In genomic region chr4:3526456-3526855, GRCh38 we compare ENCODE assay signal across 17 cellular contexts.
"Had no signal": no experiment of that assay in that cellular context is flagged by ENCODE, and none has a peak within 500 bp of the region (broad histone marks: within the 10 kb centered on the region; RNA-seq: fewer than 3 reads in every experiment).

No MANE protein-coding gene starts in this region.

- H3K4me3 ChIP-seq: prostate gland, smooth muscle cell had no signal

- H3K36me3 Mint-ChIP-seq: activated naive CD8-positive, alpha-beta T cell treated with anti-CD3 and anti-CD28 coated beads for 36 hours had no signal

- H3K27ac ChIP-seq: epithelial cell of prostate, prostate gland had no signal

- ATAC-seq: activated CD8-positive, alpha-beta memory T cell treated with anti-CD3 and anti-CD28 coated beads, Interleukin-2, amount 10 ng/mL, durations not matched to agents 7 days and 5 days; effector memory CD8-positive, alpha-beta T cell; left colon; naive thymus-derived CD8-positive, alpha-beta T cell; right cardiac atrium; stimulated activated naive CD8-positive, alpha-beta T cell treated with anti-CD3 and anti-CD28 coated beads, Interleukin-15, amount 100 ng/mL, for 72 hours had no signal

- H3K27ac Mint-ChIP-seq: activated CD8-positive, alpha-beta memory T cell treated with anti-CD3 and anti-CD28 coated beads, Interleukin-2, amount 10 ng/mL, durations not matched to agents 7 days and 5 days; activated naive CD8-positive, alpha-beta T cell treated with anti-CD3 and anti-CD28 coated beads for 36 hours; memory B cell; T-helper 2 cell treated with Interferon-gamma antibody and Interleukin-4, amounts not matched to agents 5 μg/mL and 100 μg/mL, for 36 hours; type B pancreatic cell had no signal

- H3K4me2 ChIP-seq: smooth muscle cell had no signal

- H3K9me3 ChIP-seq: prostate gland had no signal

- H3K4me3 Mint-ChIP-seq: activated CD8-positive, alpha-beta memory T cell treated with anti-CD3 and anti-CD28 coated beads, Interleukin-2, amount 10 ng/mL, durations not matched to agents 7 days and 5 days; activated naive CD8-positive, alpha-beta T cell treated with anti-CD3 and anti-CD28 coated beads for 36 hours; effector memory CD8-positive, alpha-beta T cell; memory B cell; stimulated activated naive CD8-positive, alpha-beta T cell treated with anti-CD3 and anti-CD28 coated beads, Interleukin-15, amount 100 ng/mL, for 72 hours; T-helper 2 cell treated with Interferon-gamma antibody and Interleukin-4, amounts not matched to agents 5 μg/mL and 100 μg/mL, for 36 hours; type B pancreatic cell had no signal

- H3K9me3 Mint-ChIP-seq: activated naive CD8-positive, alpha-beta T cell treated with anti-CD3 and anti-CD28 coated beads for 36 hours; effector memory CD8-positive, alpha-beta T cell; memory B cell; naive thymus-derived CD8-positive, alpha-beta T cell; stimulated activated naive CD8-positive, alpha-beta T cell treated with anti-CD3 and anti-CD28 coated beads, Interleukin-15, amount 100 ng/mL, for 72 hours; T-helper 2 cell treated with Interferon-gamma antibody and Interleukin-4, amounts not matched to agents 5 μg/mL and 100 μg/mL, for 36 hours; type B pancreatic cell had no signal

- H3K27me3 Mint-ChIP-seq: activated CD8-positive, alpha-beta memory T cell treated with anti-CD3 and anti-CD28 coated beads, Interleukin-2, amount 10 ng/mL, durations not matched to agents 7 days and 5 days; activated naive CD8-positive, alpha-beta T cell treated with anti-CD3 and anti-CD28 coated beads for 36 hours; effector memory CD8-positive, alpha-beta T cell; memory B cell; naive thymus-derived CD8-positive, alpha-beta T cell; stimulated activated naive CD8-positive, alpha-beta T cell treated with anti-CD3 and anti-CD28 coated beads, Interleukin-15, amount 100 ng/mL, for 72 hours; type B pancreatic cell had no signal

- DNase-seq: activated CD4-positive, alpha-beta T cell treated with anti-CD3 and anti-CD28 coated beads, Interleukin-2, amount 50 U/mL, for 48 hours; activated CD8-positive, alpha-beta memory T cell treated with anti-CD3 and anti-CD28 coated beads, Interleukin-2, amount 10 ng/mL, durations not matched to agents 7 days and 5 days; activated naive CD8-positive, alpha-beta T cell treated with anti-CD3 and anti-CD28 coated beads for 36 hours; activated T-cell treated with anti-CD3 and anti-CD28 coated beads, Interleukin-2, amount 50 U/mL, for 1 hour; dermis blood vessel endothelial cell; effector memory CD8-positive, alpha-beta T cell; foreskin melanocyte; naive thymus-derived CD8-positive, alpha-beta T cell; stimulated activated naive CD8-positive, alpha-beta T cell treated with anti-CD3 and anti-CD28 coated beads, Interleukin-15, amount 100 ng/mL, for 72 hours had no signal
